Comparison of ENCODE assay signal across 10 cellular contexts in the genomic region with DNA sequence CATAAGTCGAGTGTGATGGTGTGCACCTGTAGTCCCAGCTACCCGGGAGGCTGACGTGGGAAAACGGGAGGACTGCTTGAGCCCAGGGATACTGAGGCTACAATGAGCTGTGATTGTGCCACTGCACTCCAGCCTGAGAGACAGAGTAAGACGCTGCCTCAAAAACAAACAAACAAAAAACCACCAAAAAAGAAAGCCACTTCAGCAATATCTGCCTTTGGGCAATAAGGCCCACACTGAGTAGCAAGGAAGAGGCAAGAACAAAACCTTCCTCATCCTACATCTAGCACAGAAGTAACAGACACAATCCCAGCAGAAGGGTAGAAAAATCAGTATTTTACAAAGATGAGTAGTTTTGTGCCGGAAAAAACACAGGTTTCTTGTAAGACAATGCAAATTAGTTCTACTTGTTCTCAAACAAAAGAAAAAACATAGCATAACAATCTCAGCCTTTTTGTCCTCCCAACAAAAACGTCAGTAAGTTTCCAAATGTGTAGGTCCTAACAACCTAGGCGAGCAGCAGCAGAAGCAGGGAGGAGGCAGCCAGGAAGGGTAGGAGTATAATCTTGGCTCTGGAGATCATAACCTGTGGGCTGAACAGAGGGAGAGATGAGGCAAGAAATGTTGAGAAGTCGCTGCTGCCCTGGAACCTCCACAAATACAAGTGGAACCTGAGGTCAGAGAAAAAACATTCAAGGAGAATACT. TPM values are rescaled to one million over a fixed set of nuclear protein-coding genes. Genes with fewer than 3 reads are reported as not detected.
A peak's percentile ranks its signal among the peaks of the same experiment; 100 is the strongest.
DNase-seq lines count a peak whose midpoint lies in the region; ATAC-seq and TF ChIP-seq lines count a peak whose summit lies in the region.
"Had no signal": no experiment of that assay in that cellular context is flagged by ENCODE, and none has a peak within 500 bp of the region (broad histone marks: within the 10 kb centered on the region; RNA-seq: fewer than 3 reads in every experiment).

No MANE protein-coding gene starts in this region.

- peaks cover 40 to 46% of the 10 kb centered on the region in 2 donors for H3K4me1 ChIP-seq in gastrocnemius medialis

- H3K36me3 ChIP-seq in gastrocnemius medialis: peaks cover 3 to 43% of the 10 kb centered on the region in 2 donors

- DNase-seq in activated T-cell treated with anti-CD3 and anti-CD28 coated beads, Interleukin-2, amount 50 U/mL, for 72 hours: no peak
- no peak for DNase-seq in activated T-cell treated with anti-CD3 and anti-CD28 coated beads, Interleukin-2, amount 50 U/mL, for 4 hours
- DNase-seq in activated CD4-positive, alpha-beta memory T cell treated with anti-CD3 and anti-CD28 coated beads, Interleukin-2, amount 10 ng/mL, durations not matched to agents 7 days and 5 days: no peak
- peak; percentile 47 for DNase-seq in fibroblast of pulmonary artery (ENCODE audit: low read depth)
- DNase-seq in gastrocnemius medialis: no peak
- no peak for DNase-seq in LoVo (ENCODE audit: low spot score)
- DNase-seq in NCI-H510A treated with DMSO at 0.1 percent for 48 hours (lab: John Stamatoyannopoulos, UW): no peak
- no peak for DNase-seq in HPDE6-E6E7 (ENCODE audit: extremely low spot score)
- DNase-seq: NCI-H187 had no signal

- no peak for TF ChIP-seq CTCF in fibroblast of pulmonary artery (IDR thresholded peaks at IDR 0.05; ENCODE audit: low read length, missing control alignments)
- no peak for TF ChIP-seq CTCF in gastrocnemius medialis (IDR thresholded peaks at IDR 0.05 in 4 of 5, conservative IDR thresholded peaks at IDR 0.05 in 1 of 5)

- H3K4me3 Mint-ChIP-seq in activated T-cell treated with anti-CD3 and anti-CD28 coated beads, Interleukin-2, amount 50 U/mL, for 72 hours: peak overlapping the region in 1 of 2 donors; percentile 52
- H3K4me3 Mint-ChIP-seq in activated T-cell treated with anti-CD3 and anti-CD28 coated beads, Interleukin-2, amount 50 U/mL, for 4 hours: no peak overlapping the region
- no peak overlapping the region for H3K4me3 Mint-ChIP-seq in activated CD4-positive, alpha-beta memory T cell treated with anti-CD3 and anti-CD28 coated beads, Interleukin-2, amount 10 ng/mL, durations not matched to agents 7 days and 5 days
- H3K4me3 Mint-ChIP-seq: GM23338 had no signal

- no peaks in the 10 kb centered on the region for H3K9me3 ChIP-seq in gastrocnemius medialis

- peak overlapping the region; percentile 89 for H3K27ac Mint-ChIP-seq in activated T-cell treated with anti-CD3 and anti-CD28 coated beads, Interleukin-2, amount 50 U/mL, for 72 hours
- peak overlapping the region; percentile 24 for H3K27ac Mint-ChIP-seq in activated CD4-positive, alpha-beta memory T cell treated with anti-CD3 and anti-CD28 coated beads, Interleukin-2, amount 10 ng/mL, durations not matched to agents 7 days and 5 days

- ATAC-seq in activated T-cell treated with anti-CD3 and anti-CD28 coated beads, Interleukin-2, amount 50 U/mL, for 72 hours (replicated peaks in 1 of 2): no peak
- ATAC-seq in activated T-cell treated with anti-CD3 and anti-CD28 coated beads, Interleukin-2, amount 50 U/mL, for 4 hours: no peak
- ATAC-seq in gastrocnemius medialis: no peak
- ATAC-seq: GM23338 had no signal

- H3K27me3 Mint-ChIP-seq in activated T-cell treated with anti-CD3 and anti-CD28 coated beads, Interleukin-2, amount 50 U/mL, for 72 hours (ENCODE audit: low read depth): no peaks in the 10 kb centered on the region
- no peaks in the 10 kb centered on the region for H3K27me3 Mint-ChIP-seq in activated T-cell treated with anti-CD3 and anti-CD28 coated beads, Interleukin-2, amount 50 U/mL, for 4 hours (ENCODE audit: low read depth)
- no peaks in the 10 kb centered on the region for H3K27me3 Mint-ChIP-seq in activated CD4-positive, alpha-beta memory T cell treated with anti-CD3 and anti-CD28 coated beads, Interleukin-2, amount 10 ng/mL, durations not matched to agents 7 days and 5 days

- H3K4me3 ChIP-seq in fibroblast of pulmonary artery (replicated peaks; ENCODE audit: low read depth, low read length): no peak overlapping the region
- no peak overlapping the region for H3K4me3 ChIP-seq in gastrocnemius medialis
- H3K4me3 ChIP-seq: GM23338 had no signal

- TF ChIP-seq POLR2A in gastrocnemius medialis (IDR thresholded peaks at IDR 0.05): no peak

- POLR2A ChIA-PET in activated CD4-positive, alpha-beta memory T cell treated with anti-CD3 and anti-CD28 coated beads, Interleukin-2, amount 10 ng/mL, durations not matched to agents 7 days and 5 days (lab: Charles Lee): interaction anchor here (1.0 to 4.8 kb wide), 7 partner anchors 10 to 108 kb away, joined by 3 to 97 read pairs (median 6); partner anchors contain the start of genes ABCF1 and PRR3

- in situ Hi-C loops in gastrocnemius medialis (cut with MboI; ENCODE audit: low sequenced_read_pairs in 4 of 4): loop anchor here in 1 of 4 donors (25.0 kb wide), 1 partner anchor 1576 kb away; the partner anchor contains the start of genes AGER, AGPAT1, GPSM3 and PBX2

- no peaks in the 10 kb centered on the region for H3K27me3 ChIP-seq in gastrocnemius medialis

- intact Hi-C loops in gastrocnemius medialis (cut with DNase I; ENCODE audit: low total_unique reads): loop anchor here (2.0 to 10.0 kb wide), 5 partner anchors 17 to 1213 kb away; partner anchors contain the start of genes HLA-E, HSPA1B and PRRC2A

- H3K27ac ChIP-seq in gastrocnemius medialis: peak overlapping the region in 3 of 4 donors; percentile 3 to 99 (median 97)

- H3K9me3 Mint-ChIP-seq in activated T-cell treated with anti-CD3 and anti-CD28 coated beads, Interleukin-2, amount 50 U/mL, for 72 hours: no peaks in the 10 kb centered on the region
- no peaks in the 10 kb centered on the region for H3K9me3 Mint-ChIP-seq in activated T-cell treated with anti-CD3 and anti-CD28 coated beads, Interleukin-2, amount 50 U/mL, for 4 hours
- H3K9me3 Mint-ChIP-seq in activated CD4-positive, alpha-beta memory T cell treated with anti-CD3 and anti-CD28 coated beads, Interleukin-2, amount 10 ng/mL, durations not matched to agents 7 days and 5 days: no peaks in the 10 kb centered on the region

- H3K4me1 Mint-ChIP-seq in activated T-cell treated with anti-CD3 and anti-CD28 coated beads, Interleukin-2, amount 50 U/mL, for 72 hours (ENCODE audit: low read depth): peaks cover 81% of the 10 kb centered on the region
- peaks cover 61% of the 10 kb centered on the region for H3K4me1 Mint-ChIP-seq in activated T-cell treated with anti-CD3 and anti-CD28 coated beads, Interleukin-2, amount 50 U/mL, for 4 hours (ENCODE audit: low read depth)
- H3K4me1 Mint-ChIP-seq in activated CD4-positive, alpha-beta memory T cell treated with anti-CD3 and anti-CD28 coated beads, Interleukin-2, amount 10 ng/mL, durations not matched to agents 7 days and 5 days: peaks cover 67% of the 10 kb centered on the region

- CTCF ChIA-PET in activated CD4-positive, alpha-beta memory T cell treated with anti-CD3 and anti-CD28 coated beads, Interleukin-2, amount 10 ng/mL, durations not matched to agents 7 days and 5 days (lab: Charles Lee): interaction anchor here (0.7 to 2.7 kb wide), 5 partner anchors 14 to 127 kb away, joined by 3 to 14 read pairs (median 7); no protein-coding TSS in a partner anchor

- H3K36me3 Mint-ChIP-seq in activated T-cell treated with anti-CD3 and anti-CD28 coated beads, Interleukin-2, amount 50 U/mL, for 72 hours (ENCODE audit: insufficient read depth in 2 of 2): peaks cover 42 to 72% of the 10 kb centered on the region in 2 donors
- peaks cover 46% of the 10 kb centered on the region for H3K36me3 Mint-ChIP-seq in activated T-cell treated with anti-CD3 and anti-CD28 coated beads, Interleukin-2, amount 50 U/mL, for 4 hours (ENCODE audit: insufficient read depth)
- peaks cover 84% of the 10 kb centered on the region for H3K36me3 Mint-ChIP-seq in activated CD4-positive, alpha-beta memory T cell treated with anti-CD3 and anti-CD28 coated beads, Interleukin-2, amount 10 ng/mL, durations not matched to agents 7 days and 5 days (ENCODE audit: low read depth)

RNA-seq across cellular contexts. Expression of gene PPP1R10, which starts 5.7 kb away (rescaled TPM):
- total RNA-seq in activated T-cell treated with anti-CD3 and anti-CD28 coated beads, Interleukin-2, amount 50 U/mL, for 72 hours: 100 to 1,000 TPM; 138 to 154 TPM
- total RNA-seq in activated T-cell treated with anti-CD3 and anti-CD28 coated beads, Interleukin-2, amount 50 U/mL, for 4 hours: 100 to 1,000 TPM; 102 to 106 (median 106) TPM
- 100 to 1,000 TPM in 1 of 2 experiments, 10 to 100 TPM in 1; 96.1 to 103 TPM for total RNA-seq in activated CD4-positive, alpha-beta memory T cell treated with anti-CD3 and anti-CD28 coated beads, Interleukin-2, amount 10 ng/mL, durations not matched to agents 7 days and 5 days
- 10 to 100 TPM; 24.1 to 31.5 (median 27.0) TPM for total RNA-seq in gastrocnemius medialis

RNA-seq across cellular contexts. Expression of gene MRPS18B, which starts 6.3 kb away (rescaled TPM):
- 100 to 1,000 TPM; 109 to 132 TPM for total RNA-seq in activated T-cell treated with anti-CD3 and anti-CD28 coated beads, Interleukin-2, amount 50 U/mL, for 72 hours
- total RNA-seq in activated T-cell treated with anti-CD3 and anti-CD28 coated beads, Interleukin-2, amount 50 U/mL, for 4 hours: 100 to 1,000 TPM in 2 of 3 donors, 10 to 100 TPM in 1; 98.6 to 108 (median 103) TPM
- total RNA-seq in activated CD4-positive, alpha-beta memory T cell treated with anti-CD3 and anti-CD28 coated beads, Interleukin-2, amount 10 ng/mL, durations not matched to agents 7 days and 5 days: 10 to 100 TPM; 42.4 to 42.8 TPM
- 100 to 1,000 TPM; 155 to 211 (median 167) TPM for total RNA-seq in gastrocnemius medialis

RNA-seq across cellular contexts. Expression of gene ATAT1, which starts 15.4 kb away (rescaled TPM):
- total RNA-seq in activated T-cell treated with anti-CD3 and anti-CD28 coated beads, Interleukin-2, amount 50 U/mL, for 72 hours: 10 to 100 TPM in 1 of 2 donors, 1 to 10 TPM in 1; 8.3 to 14.2 TPM
- 10 to 100 TPM in 1 of 3 donors, 1 to 10 TPM in 2; 5.9 to 10.3 (median 9.5) TPM for total RNA-seq in activated T-cell treated with anti-CD3 and anti-CD28 coated beads, Interleukin-2, amount 50 U/mL, for 4 hours
- 1 to 10 TPM; 6.3 to 8.0 TPM for total RNA-seq in activated CD4-positive, alpha-beta memory T cell treated with anti-CD3 and anti-CD28 coated beads, Interleukin-2, amount 10 ng/mL, durations not matched to agents 7 days and 5 days
- total RNA-seq in gastrocnemius medialis: 1 to 10 TPM in 2 of 4 donors, under 1 TPM in 2; 0.73 to 7.8 (median 1.7) TPM

RNA-seq across cellular contexts. Expression of gene C6orf136, which starts 35.6 kb away (rescaled TPM):
- total RNA-seq in activated T-cell treated with anti-CD3 and anti-CD28 coated beads, Interleukin-2, amount 50 U/mL, for 72 hours: 10 to 100 TPM; 25.8 to 36.0 TPM
- total RNA-seq in activated T-cell treated with anti-CD3 and anti-CD28 coated beads, Interleukin-2, amount 50 U/mL, for 4 hours: 10 to 100 TPM; 34.7 to 36.7 (median 36.6) TPM
- 10 to 100 TPM; 21.7 to 24.4 TPM for total RNA-seq in activated CD4-positive, alpha-beta memory T cell treated with anti-CD3 and anti-CD28 coated beads, Interleukin-2, amount 10 ng/mL, durations not matched to agents 7 days and 5 days
- total RNA-seq in gastrocnemius medialis: 10 to 100 TPM; 11.2 to 24.9 (median 19.8) TPM

RNA-seq across cellular contexts. Expression of gene ABCF1, which starts 40.1 kb away (rescaled TPM):
- total RNA-seq in activated T-cell treated with anti-CD3 and anti-CD28 coated beads, Interleukin-2, amount 50 U/mL, for 72 hours: 10 to 100 TPM; 64.6 to 68.1 TPM
- 100 to 1,000 TPM; 167 to 181 (median 181) TPM for total RNA-seq in activated T-cell treated with anti-CD3 and anti-CD28 coated beads, Interleukin-2, amount 50 U/mL, for 4 hours
- total RNA-seq in activated CD4-positive, alpha-beta memory T cell treated with anti-CD3 and anti-CD28 coated beads, Interleukin-2, amount 10 ng/mL, durations not matched to agents 7 days and 5 days: 10 to 100 TPM; 64.3 to 65.2 TPM
- 100 to 1,000 TPM in 3 of 4 donors, 10 to 100 TPM in 1; 55.8 to 122 (median 111) TPM for total RNA-seq in gastrocnemius medialis
